9 cellular contexts compared by ENCODE assay signal in the genomic region with DNA sequence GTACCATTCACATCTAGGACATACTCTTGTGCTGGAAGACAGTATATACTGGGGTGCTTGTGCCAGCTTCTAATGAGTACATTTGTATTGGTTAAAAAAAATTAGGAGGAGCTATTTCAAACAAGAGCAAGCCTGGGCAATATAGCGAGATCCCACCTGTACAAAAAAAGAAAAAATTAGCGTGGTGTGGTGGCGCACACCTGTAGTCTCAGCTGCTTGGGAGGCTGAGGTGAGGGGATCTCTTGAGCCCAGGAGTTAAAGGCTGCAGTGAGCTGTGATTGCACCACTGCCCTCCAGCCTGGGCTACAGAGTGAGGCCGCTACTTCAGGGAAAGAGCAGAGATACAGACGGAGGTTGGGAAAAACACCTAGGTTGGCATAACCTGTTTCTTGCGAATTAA. TPM values are rescaled to one million over a fixed set of nuclear protein-coding genes. Genes with fewer than 3 reads are reported as not detected.
DNase-seq lines count a peak whose midpoint lies in the region; ATAC-seq and TF ChIP-seq lines count a peak whose summit lies in the region.
"Had no signal": no experiment of that assay in that cellular context is flagged by ENCODE, and none has a peak within 500 bp of the region (broad histone marks: within the 10 kb centered on the region; RNA-seq: fewer than 3 reads in every experiment).

No MANE protein-coding gene starts in this region.

- peak overlapping the region; percentile 90 for H3K4me3 Mint-ChIP-seq in glutamatergic neuron (ENCODE audit: unreplicated experiment)

- peaks cover 1% of the 10 kb centered on the region for H3K9me3 Mint-ChIP-seq in glutamatergic neuron (ENCODE audit: unreplicated experiment)

- H3K4me1 ChIP-seq in HAP-1 (peaks cover 6% of the 10 kb centered on the region), gastrocnemius medialis (peaks cover 10 to 30% of the 10 kb centered on the region in 2 donors)

- no peak for DNase-seq in HAP-1 (ENCODE audit: low spot score in 2 of 2)
- no peak for DNase-seq in glutamatergic neuron
- no peak for DNase-seq in gastrocnemius medialis
- DNase-seq in C1 segment of cervical spinal cord (lab: John Stamatoyannopoulos, UW) = no peak
- DNase-seq in SIG-M5 (lab: John Stamatoyannopoulos, UW) = no peak
- DNase-seq in NCI-H345 (lab: John Stamatoyannopoulos, UW) = no peak

- H3K27ac ChIP-seq in gastrocnemius medialis = peak overlapping the region in 3 of 4 donors; percentile 83 to 91 (median 89)
- H3K27ac ChIP-seq: HL-60 had no signal

- intact Hi-C loops in gastrocnemius medialis (cut with DNase I; ENCODE audit: low total_unique reads) = loop anchor here (5.0 to 10.0 kb wide), 2 partner anchors 48 to 115 kb away; no protein-coding TSS in a partner anchor

- no peaks in the 10 kb centered on the region; the same call in 1 of the 2 replicates for H3K36me3 ChIP-seq in HAP-1 (replicated peaks)
- H3K36me3 ChIP-seq in gastrocnemius medialis = no peaks in the 10 kb centered on the region

- ATAC-seq in gastrocnemius medialis = no peak
- ATAC-seq in HG03108 (IDR thresholded peaks at IDR 0.05; ENCODE audit: unreplicated experiment) = no peak

- no peak for TF ChIP-seq POLR2A in gastrocnemius medialis (IDR thresholded peaks at IDR 0.05)

- H3K4me1 Mint-ChIP-seq in glutamatergic neuron (ENCODE audit: low read depth, unreplicated experiment) = peaks cover 2% of the 10 kb centered on the region

- H3K36me3 Mint-ChIP-seq in glutamatergic neuron (ENCODE audit: unreplicated experiment) = no peaks in the 10 kb centered on the region

- H3K9me3 ChIP-seq in HAP-1 = no peaks in the 10 kb centered on the region
- H3K9me3 ChIP-seq in gastrocnemius medialis = no peaks in the 10 kb centered on the region

- in situ Hi-C loops in HAP-1 (cut with MboI; ENCODE audit: low sequenced_read_pairs) (no loop called here), gastrocnemius medialis (cut with MboI; ENCODE audit: low sequenced_read_pairs in 4 of 4) (no loop called here)

- TF ChIP-seq CTCF in WI38 (IDR thresholded peaks at IDR 0.05; ENCODE audit: low read depth, low read length) (no peak), glutamatergic neuron (IDR thresholded peaks at IDR 0.05; ENCODE audit: partially characterized antibody, unreplicated experiment) (no peak), gastrocnemius medialis (IDR thresholded peaks at IDR 0.05 in 4 of 5, conservative IDR thresholded peaks at IDR 0.05 in 1 of 5) (no peak)

- no peaks in the 10 kb centered on the region for H3K27me3 Mint-ChIP-seq in glutamatergic neuron (ENCODE audit: unreplicated experiment)

- H3K27ac Mint-ChIP-seq in glutamatergic neuron (ENCODE audit: unreplicated experiment) = peak overlapping the region; percentile 70

- H3K27me3 ChIP-seq in HAP-1 (ENCODE audit: low read depth) = no peaks in the 10 kb centered on the region
- no peaks in the 10 kb centered on the region for H3K27me3 ChIP-seq in gastrocnemius medialis

- H3K4me3 ChIP-seq in HAP-1 = peak overlapping the region; percentile 92
- peak overlapping the region; percentile 83 for H3K4me3 ChIP-seq in WI38 (ENCODE audit: low read depth, low read length)
- H3K4me3 ChIP-seq in gastrocnemius medialis = peak overlapping the region; percentile 75 to 96 (median 89)

RNA-seq across cellular contexts. Expression of a gene that starts 1.2 kb away (rescaled TPM):
- total RNA-seq in glutamatergic neuron (ENCODE audit: unreplicated experiment) (29.6 TPM), gastrocnemius medialis (10 to 100 TPM; 12.7 to 20.4 (median 14.8) TPM)
